In genomic region chr10:80535671-80536360, GRCh38 we compare ENCODE assay signal across 1 cellular context.
A peak's percentile ranks its signal among the peaks of the same experiment; 100 is the strongest.
TF ChIP-seq lines count a peak whose summit lies in the region.

No MANE protein-coding gene starts in this region.

TF ChIP-seq in GM12878, 131 proteins besides CTCF, POLR2A, EP300 and RAD21 (continued from another document and continues in another):
- TF ChIP-seq ZBTB11 (CRISPR knock-in tag; IDR thresholded peaks at IDR 0.05) = no peak
- 0 out of 2 replicates have a peak, but pooled peaks have one; percentile 30 for TF ChIP-seq NKRF (conservative IDR thresholded peaks at IDR 0.05)
- TF ChIP-seq ELK1 (IDR thresholded peaks at IDR 0.05; ENCODE audit: low read depth, low read length) = no peak
- TF ChIP-seq HDAC2 (IDR thresholded peaks at IDR 0.05) = no peak
- TF ChIP-seq REST (IDR thresholded peaks at IDR 0.05; ENCODE audit: low read depth, low read length) = no peak
- no peak for TF ChIP-seq YBX1 (IDR thresholded peaks at IDR 0.05)
- TF ChIP-seq MAX (IDR thresholded peaks at IDR 0.05; ENCODE audit: low read depth, low read length) = 0 out of 2 replicates have a peak, but pooled peaks have one; percentile 35
- TF ChIP-seq DPF2 (IDR thresholded peaks at IDR 0.05) = 0 out of 2 replicates have a peak, but pooled peaks have one; percentile 30
- TF ChIP-seq PAX8 (IDR thresholded peaks at IDR 0.05) = no peak
- peak; percentile 64; the same call in 1 of the 2 replicates for TF ChIP-seq YY1 (IDR thresholded peaks at IDR 0.05; ENCODE audit: low read depth, low read length)
- no peak for TF ChIP-seq STAT1 (conservative IDR thresholded peaks at IDR 0.05)
- TF ChIP-seq CUX1 (IDR thresholded peaks at IDR 0.05; ENCODE audit: insufficient replicate concordance, low read depth, low read length) = no peak
- no peak for TF ChIP-seq CBFB (IDR thresholded peaks at IDR 0.05; ENCODE audit: low read depth)
- no peak for TF ChIP-seq RFX5 (IDR thresholded peaks at IDR 0.05; ENCODE audit: low read depth, low read length)
- TF ChIP-seq IRF3 (IDR thresholded peaks at IDR 0.05) = no peak
- no peak for TF ChIP-seq NFXL1 (IDR thresholded peaks at IDR 0.05; ENCODE audit: borderline replicate concordance)
- TF ChIP-seq BACH1 (IDR thresholded peaks at IDR 0.05; ENCODE audit: borderline replicate concordance) = 0 out of 2 replicates have a peak, but pooled peaks have one; percentile 50
- peak; percentile 69 for TF ChIP-seq GATAD2B (conservative IDR thresholded peaks at IDR 0.05; ENCODE audit: low read depth)
- no peak for TF ChIP-seq RCOR1 (conservative IDR thresholded peaks at IDR 0.05; ENCODE audit: low read depth, low read length)
- no peak; a peak in 1 of 3 replicates for TF ChIP-seq EGR1 (IDR thresholded peaks at IDR 0.05; ENCODE audit: borderline replicate concordance in 1 of 2, low read depth in 2 of 2, low read length in 2 of 2)
- TF ChIP-seq ZNF592 (IDR thresholded peaks at IDR 0.05) = peak; percentile 58; the same call in 1 of the 2 replicates
- no peak for TF ChIP-seq SPI1 (IDR thresholded peaks at IDR 0.05; ENCODE audit: borderline replicate concordance, insufficient read depth, low read depth, low read length)
- no peak for TF ChIP-seq CBX5 (IDR thresholded peaks at IDR 0.05; ENCODE audit: low read depth)
- no peak for TF ChIP-seq BRCA1 (IDR thresholded peaks at IDR 0.05; ENCODE audit: low read depth, low read length)
- peak in 1 of 2 experiments; percentile 60; a peak in 2 of 4 replicates for TF ChIP-seq BHLHE40 (IDR thresholded peaks at IDR 0.05; ENCODE audit: borderline replicate concordance in 1 of 2, low read depth in 2 of 2, low read length in 1 of 2)
- TF ChIP-seq NBN (IDR thresholded peaks at IDR 0.05) = 0 out of 2 replicates have a peak, but pooled peaks have one; percentile 23
- no peak for TF ChIP-seq CHD4 (IDR thresholded peaks at IDR 0.05)
- no peak for TF ChIP-seq NR2C1 (IDR thresholded peaks at IDR 0.05)
- no peak for TF ChIP-seq SREBF1 (IDR thresholded peaks at IDR 0.05; ENCODE audit: low read length)
- TF ChIP-seq MTA2 (IDR thresholded peaks at IDR 0.05; ENCODE audit: low read depth) = no peak
- TF ChIP-seq POLR2AphosphoS2 (IDR thresholded peaks at IDR 0.05; ENCODE audit: low read depth, low read length) = peak; percentile 48; the same call in 1 of the 2 replicates
- TF ChIP-seq ZNF274 (IDR thresholded peaks at IDR 0.05; ENCODE audit: insufficient read depth, insufficient read length) = no peak
- no peak for TF ChIP-seq ZZZ3 (IDR thresholded peaks at IDR 0.05; ENCODE audit: control insufficient read depth, insufficient read length, low read depth)
- no peak for TF ChIP-seq JUND (IDR thresholded peaks at IDR 0.05; ENCODE audit: low read depth, low read length)
- no peak for TF ChIP-seq TARDBP (IDR thresholded peaks at IDR 0.05; ENCODE audit: borderline replicate concordance)
- no peak for TF ChIP-seq STAT3 (IDR thresholded peaks at IDR 0.05; ENCODE audit: low read depth, low read length)
- no peak for TF ChIP-seq SIX5 (IDR thresholded peaks at IDR 0.05; ENCODE audit: low read depth, low read length, severe bottlenecking)
- no peak for TF ChIP-seq ZSCAN29 (IDR thresholded peaks at IDR 0.05)
- no peak for TF ChIP-seq NFIC (IDR thresholded peaks at IDR 0.05; ENCODE audit: low read depth, low read length)
- peak; percentile 81 for TF ChIP-seq NR2F1 (conservative IDR thresholded peaks at IDR 0.05)
- TF ChIP-seq POLR2AphosphoS5 (IDR thresholded peaks at IDR 0.05; ENCODE audit: low read length) = peak; percentile 73
- no peak for TF ChIP-seq FOXK2 (IDR thresholded peaks at IDR 0.05)
